In the genomic region with DNA sequence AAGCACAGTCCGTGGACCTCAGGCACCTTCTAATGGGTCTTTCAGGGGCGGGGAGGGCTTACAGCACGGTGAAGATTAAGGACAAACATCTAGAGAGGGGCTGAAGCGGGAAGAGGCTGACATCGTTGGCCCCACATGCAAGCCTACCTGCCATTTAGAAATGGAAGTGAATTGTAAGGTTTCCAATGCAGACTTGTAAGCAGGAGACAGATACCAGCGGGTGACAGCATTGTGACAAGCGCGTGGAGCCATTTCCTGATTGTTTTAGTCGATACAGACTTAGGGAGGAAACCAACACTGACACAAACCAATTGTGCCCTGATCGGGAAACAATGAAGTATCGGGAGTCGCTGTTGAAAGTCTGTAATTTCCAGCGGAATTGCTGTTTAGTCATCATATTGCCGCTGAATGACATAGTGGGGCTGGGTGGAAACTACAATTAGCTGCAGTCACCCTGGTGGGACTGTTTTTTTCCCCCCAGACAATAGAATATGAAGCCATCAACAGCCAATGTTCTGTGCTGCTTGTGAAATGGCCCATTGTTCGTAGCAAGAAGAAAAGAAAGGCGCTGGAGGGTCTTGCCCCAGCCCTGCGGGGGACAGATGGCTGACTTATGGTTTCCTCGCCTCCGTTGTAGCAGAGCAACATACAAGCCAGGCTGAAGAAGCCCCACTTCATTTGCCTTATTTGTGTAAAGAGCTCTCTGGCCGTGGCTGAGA, we compare ENCODE assay signal across 23 cellular contexts.
DNase-seq lines count a peak whose midpoint lies in the region; TF ChIP-seq lines count a peak whose summit lies in the region.
"Had no signal": no experiment of that assay in that cellular context is flagged by ENCODE, and none has a peak within 500 bp of the region (broad histone marks: within the 10 kb centered on the region; RNA-seq: fewer than 3 reads in every experiment).

No MANE protein-coding gene starts in this region.

- H3K27ac Mint-ChIP-seq in neural crest cell (ENCODE audit: unreplicated experiment): peak overlapping the region; percentile 58
- H3K27ac Mint-ChIP-seq: CD8-positive, alpha-beta T cell; memory B cell; naive thymus-derived CD4-positive, alpha-beta T cell; stimulated activated naive B cell treated with anti-CD40 and anti-IgM and Interleukin-4, amounts not matched to agents 10 μg/mL and 1 μg/mL and 100 μg/mL, for 72 hours had no signal

- H3K9me2 ChIP-seq in Karpas-422 (replicated peaks; ENCODE audit: insufficient read depth, low read length): no peaks in the 10 kb centered on the region

- no peak overlapping the region for H2AFZ ChIP-seq in Karpas-422 (ENCODE audit: low read length)

- peak overlapping the region; percentile 38 for H3K4me3 Mint-ChIP-seq in neural crest cell
- H3K4me3 Mint-ChIP-seq: CD8-positive, alpha-beta T cell; memory B cell; naive thymus-derived CD4-positive, alpha-beta T cell; stimulated activated naive B cell treated with anti-CD40 and anti-IgM and Interleukin-4, amounts not matched to agents 10 μg/mL and 1 μg/mL and 100 μg/mL, for 72 hours had no signal

- H3K4me1 Mint-ChIP-seq in neural crest cell: peaks cover 59% of the 10 kb centered on the region
- H3K4me1 Mint-ChIP-seq: memory B cell; naive thymus-derived CD4-positive, alpha-beta T cell; stimulated activated naive B cell treated with anti-CD40 and anti-IgM and Interleukin-4, amounts not matched to agents 10 μg/mL and 1 μg/mL and 100 μg/mL, for 72 hours had no signal

- no peaks in the 10 kb centered on the region for H3K79me2 ChIP-seq in Karpas-422 (ENCODE audit: low read length)

- no peak overlapping the region for H3K9ac ChIP-seq in Karpas-422 (ENCODE audit: low read length)

- H3K9me3 Mint-ChIP-seq in neural crest cell: no peaks in the 10 kb centered on the region
- H3K9me3 Mint-ChIP-seq: CD8-positive, alpha-beta T cell; memory B cell; stimulated activated naive B cell treated with anti-CD40 and anti-IgM and Interleukin-4, amounts not matched to agents 10 μg/mL and 1 μg/mL and 100 μg/mL, for 72 hours had no signal

- no peak overlapping the region for H3K4me3 ChIP-seq in Karpas-422 (ENCODE audit: low read length)
- H3K4me3 ChIP-seq: cardiac muscle cell, SK-N-MC, skin epidermis, thoracic aorta had no signal

- H3K27me3 Mint-ChIP-seq in neural crest cell (ENCODE audit: low read depth): peaks cover 20% of the 10 kb centered on the region

- H3K36me3 Mint-ChIP-seq in neural crest cell (ENCODE audit: low read depth): no peaks in the 10 kb centered on the region
- H3K36me3 Mint-ChIP-seq: CD8-positive, alpha-beta T cell; memory B cell; naive thymus-derived CD4-positive, alpha-beta T cell; stimulated activated naive B cell treated with anti-CD40 and anti-IgM and Interleukin-4, amounts not matched to agents 10 μg/mL and 1 μg/mL and 100 μg/mL, for 72 hours had no signal

- H3K9me3 ChIP-seq in Karpas-422 (ENCODE audit: low read length): no peaks in the 10 kb centered on the region
- H3K9me3 ChIP-seq: thoracic aorta had no signal

- no peaks in the 10 kb centered on the region for H3K36me3 ChIP-seq in Karpas-422 (ENCODE audit: insufficient read depth, low read length)
- H3K36me3 ChIP-seq: cardiac muscle cell, thoracic aorta, WERI-Rb-1 had no signal

- DNase-seq in DMS79 (lab: John Stamatoyannopoulos, UW) (peak; percentile 68), NCI-H2227 (lab: John Stamatoyannopoulos, UW; ENCODE audit: unreplicated experiment) (peak; percentile 84), ecto neural progenitor cell (ENCODE audit: low spot score) (peak; percentile 35), neural crest cell (ENCODE audit: low read depth, low spot score) (no peak), Karpas-422 (no peak), NCI-H1694 (lab: John Stamatoyannopoulos, UW) (no peak)
- no peak for DNase-seq in activated CD4-positive, CD25-positive, alpha-beta regulatory T cell (lab: John Stamatoyannopoulos, UW)
- DNase-seq: activated CD4-positive, alpha-beta T cell treated with anti-CD3 and anti-CD28 coated beads, Interleukin-2, amount 50 U/mL, for 48 hours; DND-41; foreskin fibroblast; KBM-7; MV-4-11; naive thymus-derived CD4-positive, alpha-beta T cell; stimulated activated CD4-positive, alpha-beta T cell treated with anti-CD3 and anti-CD28 coated beads, Interleukin-2, amount 100 ng/mL, for 24 hours; stimulated activated naive B cell treated with anti-CD40 and anti-IgM and Interleukin-4, amounts not matched to agents 10 μg/mL and 1 μg/mL and 100 μg/mL, for 72 hours; WERI-Rb-1 had no signal

- H3K4me1 ChIP-seq in Karpas-422 (ENCODE audit: low read length): peaks cover 4% of the 10 kb centered on the region

- no peak overlapping the region for H3K27ac ChIP-seq in Karpas-422 (ENCODE audit: low read length)
- H3K27ac ChIP-seq: cardiac muscle cell, epithelial cell of prostate, SK-N-MC, skin epidermis, thoracic aorta, WERI-Rb-1 had no signal

- H4K20me1 ChIP-seq in Karpas-422 (ENCODE audit: insufficient read depth, low read depth, low read length): no peaks in the 10 kb centered on the region

- TF ChIP-seq CTCF in neural crest cell (conservative IDR thresholded peaks at IDR 0.05): no peak

- no peak overlapping the region for H3K4me2 ChIP-seq in Karpas-422 (ENCODE audit: low read depth, low read length, poor library complexity, severe bottlenecking)

- H3K27me3 ChIP-seq in Karpas-422 (ENCODE audit: low read length): no peaks in the 10 kb centered on the region
- H3K27me3 ChIP-seq: cardiac muscle cell had no signal

Comparison
In these comparisons a context has a peak if more than half of its experiments do, and no peak if none do; other contexts are left out.
1. DNase-seq: peak in DMS79 (single experiment), NCI-H2227 (single experiment) and ecto neural progenitor cell (single experiment); none in neural crest cell (single experiment), Karpas-422 (single experiment), NCI-H1694 (single experiment) and activated CD4-positive, CD25-positive, alpha-beta regulatory T cell (0 of 4).